In the genomic region with DNA sequence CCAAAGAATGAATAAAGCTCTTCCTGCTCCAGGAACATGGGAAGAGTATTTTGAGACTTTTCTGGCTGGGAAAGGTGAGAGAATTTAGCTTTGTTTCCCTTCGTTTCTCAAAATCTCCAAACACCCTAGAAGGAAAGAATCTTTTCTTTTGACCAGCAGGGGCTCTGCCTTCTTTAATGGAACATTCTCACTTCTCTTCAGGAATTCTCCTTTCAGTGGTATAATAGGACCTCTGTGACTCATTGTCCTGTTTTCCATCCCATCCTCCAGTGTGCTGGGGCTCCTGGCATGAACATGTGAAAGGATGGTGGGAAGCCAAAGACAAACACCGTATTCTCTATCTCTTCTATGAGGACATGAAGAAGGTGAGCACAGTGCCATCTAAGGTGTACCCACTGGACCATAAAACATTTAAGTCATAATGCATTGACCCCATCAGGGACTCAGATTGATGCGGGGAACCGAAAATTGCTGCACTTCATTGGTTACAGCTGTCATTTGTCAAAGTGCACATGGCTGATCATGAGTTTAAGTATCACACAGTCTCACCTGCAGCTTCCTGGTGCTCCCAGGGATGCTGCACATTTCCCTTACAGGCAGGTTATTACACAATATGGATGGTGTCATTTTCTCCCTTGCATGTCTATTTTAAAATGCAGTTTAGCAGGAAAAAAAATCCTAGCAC, we compare ENCODE assay signal across 17 cellular contexts. TPM values are rescaled to one million over a fixed set of nuclear protein-coding genes. Genes with fewer than 3 reads are reported as not detected.
A peak's percentile ranks its signal among the peaks of the same experiment; 100 is the strongest.
DNase-seq lines count a peak whose midpoint lies in the region; ATAC-seq and TF ChIP-seq lines count a peak whose summit lies in the region.
"Had no signal": no experiment of that assay in that cellular context is flagged by ENCODE, and none has a peak within 500 bp of the region (broad histone marks: within the 10 kb centered on the region; RNA-seq: fewer than 3 reads in every experiment).

No MANE protein-coding gene starts in this region.

- H3K4me1 Mint-ChIP-seq in stimulated activated memory B cell treated with anti-CD40 and anti-IgM and Interleukin-4, amounts not matched to agents 10 μg/mL and 1 μg/mL and 100 μg/mL, for 72 hours: peaks cover 3% of the 10 kb centered on the region
- H3K4me1 Mint-ChIP-seq: activated CD4-positive, alpha-beta memory T cell treated with anti-CD3 and anti-CD28 coated beads, Interleukin-2, amount 10 ng/mL, durations not matched to agents 7 days and 5 days had no signal

- H3K9me3 ChIP-seq in WERI-Rb-1 (ENCODE audit: severe bottlenecking): no peaks in the 10 kb centered on the region

- no peak overlapping the region for H3K4me3 ChIP-seq in fibroblast of mammary gland (ENCODE audit: control insufficient read depth, low read depth, low read length)
- H3K4me3 ChIP-seq in WERI-Rb-1 (ENCODE audit: low read depth, low read length): no peak overlapping the region
- H3K4me3 ChIP-seq: lung had no signal

- no peak overlapping the region for H3K27ac ChIP-seq in WERI-Rb-1
- H3K27ac ChIP-seq: 22Rv1 had no signal

- H3K9me3 Mint-ChIP-seq in stimulated activated memory B cell treated with anti-CD40 and anti-IgM and Interleukin-4, amounts not matched to agents 10 μg/mL and 1 μg/mL and 100 μg/mL, for 72 hours: no peaks in the 10 kb centered on the region
- H3K9me3 Mint-ChIP-seq: activated CD4-positive, alpha-beta memory T cell treated with anti-CD3 and anti-CD28 coated beads, Interleukin-2, amount 10 ng/mL, durations not matched to agents 7 days and 5 days; activated naive CD4-positive, alpha-beta T cell treated with anti-CD3 and anti-CD28 coated beads for 36 hours; IgD-negative memory B cell; T-helper 2 cell treated with Interferon-gamma antibody and Interleukin-4, amounts not matched to agents 5 μg/mL and 100 μg/mL, for 36 hours had no signal

- no peak overlapping the region for H3K27ac Mint-ChIP-seq in stimulated activated memory B cell treated with anti-CD40 and anti-IgM and Interleukin-4, amounts not matched to agents 10 μg/mL and 1 μg/mL and 100 μg/mL, for 72 hours
- H3K27ac Mint-ChIP-seq: activated CD4-positive, alpha-beta memory T cell treated with anti-CD3 and anti-CD28 coated beads, Interleukin-2, amount 10 ng/mL, durations not matched to agents 7 days and 5 days; activated naive CD4-positive, alpha-beta T cell treated with anti-CD3 and anti-CD28 coated beads for 36 hours; IgD-negative memory B cell; T-helper 2 cell treated with Interferon-gamma antibody and Interleukin-4, amounts not matched to agents 5 μg/mL and 100 μg/mL, for 36 hours had no signal

- H3K36me3 Mint-ChIP-seq in stimulated activated memory B cell treated with anti-CD40 and anti-IgM and Interleukin-4, amounts not matched to agents 10 μg/mL and 1 μg/mL and 100 μg/mL, for 72 hours: no peaks in the 10 kb centered on the region
- H3K36me3 Mint-ChIP-seq: IgD-negative memory B cell had no signal

- ATAC-seq in stimulated activated memory B cell treated with anti-CD40 and anti-IgM and Interleukin-4, amounts not matched to agents 10 μg/mL and 1 μg/mL and 100 μg/mL, for 72 hours: peak; percentile 37
- no peak for ATAC-seq in GM18517 (IDR thresholded peaks at IDR 0.05; ENCODE audit: unreplicated experiment)
- ATAC-seq in HG03135 (IDR thresholded peaks at IDR 0.05; ENCODE audit: unreplicated experiment): no peak

- peak; percentile 17 for TF ChIP-seq CTCF in fibroblast of mammary gland (conservative IDR thresholded peaks at IDR 0.05; ENCODE audit: control insufficient read depth, insufficient read depth, low read depth, low read length)
- no peak for TF ChIP-seq CTCF in WERI-Rb-1 (IDR thresholded peaks at IDR 0.05; ENCODE audit: low read depth, low read length)

- H3K27me3 ChIP-seq in WERI-Rb-1 (ENCODE audit: insufficient read depth, low read depth, severe bottlenecking): no peaks in the 10 kb centered on the region

- H3K36me3 ChIP-seq in WERI-Rb-1: no peaks in the 10 kb centered on the region

- peaks cover 6% of the 10 kb centered on the region for H3K27me3 Mint-ChIP-seq in stimulated activated memory B cell treated with anti-CD40 and anti-IgM and Interleukin-4, amounts not matched to agents 10 μg/mL and 1 μg/mL and 100 μg/mL, for 72 hours

- DNase-seq in DMS53 (lab: John Stamatoyannopoulos, UW) (peak; percentile 37), DMS53 treated with DMSO at 0.1 percent for 48 hours (lab: John Stamatoyannopoulos, UW; ENCODE audit: unreplicated experiment) (no peak), M059J (ENCODE audit: low read depth) (peak; percentile 43), fibroblast of mammary gland (ENCODE audit: low read depth) (no peak), WERI-Rb-1 (no peak)
- DNase-seq: activated CD4-positive, alpha-beta memory T cell treated with anti-CD3 and anti-CD28 coated beads, Interleukin-2, amount 10 ng/mL, durations not matched to agents 7 days and 5 days; activated naive CD4-positive, alpha-beta T cell treated with anti-CD3 and anti-CD28 coated beads for 36 hours; NCI-H2029; posterior cingulate gyrus; stimulated activated CD4-positive, alpha-beta T cell treated with anti-CD3 and anti-CD28 coated beads, Interleukin-4, amount 100 ng/mL, for 1 hour had no signal

- no peak overlapping the region for H3K4me3 Mint-ChIP-seq in stimulated activated memory B cell treated with anti-CD40 and anti-IgM and Interleukin-4, amounts not matched to agents 10 μg/mL and 1 μg/mL and 100 μg/mL, for 72 hours
- H3K4me3 Mint-ChIP-seq: activated CD4-positive, alpha-beta memory T cell treated with anti-CD3 and anti-CD28 coated beads, Interleukin-2, amount 10 ng/mL, durations not matched to agents 7 days and 5 days; activated naive CD4-positive, alpha-beta T cell treated with anti-CD3 and anti-CD28 coated beads for 36 hours; T-helper 2 cell treated with Interferon-gamma antibody and Interleukin-4, amounts not matched to agents 5 μg/mL and 100 μg/mL, for 36 hours had no signal

RNA-seq across cellular contexts. Expression of a gene that starts 5.5 kb away (rescaled TPM):
- total RNA-seq in M059J (2014; rRNA removed; shearing (Covaris generic)): not detected in 2 replicates
- total RNA-seq: activated CD4-positive, alpha-beta memory T cell treated with anti-CD3 and anti-CD28 coated beads, Interleukin-2, amount 10 ng/mL, durations not matched to agents 7 days and 5 days; activated naive CD4-positive, alpha-beta T cell treated with anti-CD3 and anti-CD28 coated beads for 36 hours had no signal

Comparison
In these comparisons a context has a peak if more than half of its experiments do, and no peak if none do; other contexts are left out.
1. DNase-seq: peak in DMS53 (single experiment) and M059J (single experiment); none in DMS53 treated with DMSO at 0.1 percent for 48 hours (single experiment), fibroblast of mammary gland (single experiment) and WERI-Rb-1 (single experiment).